ENCODE assay signal across 19 cellular contexts in the genomic region with DNA sequence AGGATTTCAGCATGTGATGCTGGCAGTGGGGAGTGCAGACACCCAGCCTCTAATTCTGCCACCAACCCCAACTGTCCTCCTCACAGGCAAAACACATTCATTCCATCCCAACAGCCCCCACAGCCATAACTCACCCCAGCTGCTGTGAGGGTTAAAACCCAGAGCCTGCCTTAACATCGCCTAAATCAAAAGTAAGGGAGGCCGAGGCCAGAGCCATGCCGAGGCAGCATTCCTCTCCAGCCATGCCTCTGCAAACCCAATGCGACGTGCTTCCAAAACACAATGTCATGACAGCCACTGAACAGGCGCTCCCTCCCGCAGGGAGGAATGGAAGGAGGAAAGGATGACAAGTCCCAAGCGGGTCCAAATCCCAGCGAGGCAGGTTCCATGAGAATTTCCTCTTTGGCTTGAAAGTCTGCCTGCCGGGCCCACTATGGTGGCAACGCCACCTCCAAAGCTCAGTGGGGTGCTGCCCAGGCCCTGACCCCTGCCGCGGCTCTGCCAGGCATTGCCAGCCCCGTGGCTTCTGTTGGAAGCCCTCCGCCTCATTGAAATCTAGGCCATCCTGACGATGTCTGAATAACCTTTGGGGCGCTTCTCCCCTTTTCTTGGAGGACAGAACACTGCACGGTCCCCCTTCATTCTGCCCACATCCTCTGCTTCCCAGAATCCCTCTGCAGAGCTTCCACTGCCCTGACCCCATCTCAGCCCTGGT.
"Had no signal": no experiment of that assay in that cellular context is flagged by ENCODE, and none has a peak within 500 bp of the region (broad histone marks: within the 10 kb centered on the region; RNA-seq: fewer than 3 reads in every experiment).

No MANE protein-coding gene starts in this region.

- H3K36me3 Mint-ChIP-seq: activated naive CD8-positive, alpha-beta T cell had no signal

- H3K4me1 ChIP-seq: gastroesophageal sphincter, heart right ventricle, prostate gland had no signal

- H3K27ac ChIP-seq: gastroesophageal sphincter, heart right ventricle, prostate gland, skin epidermis had no signal

- H3K9me3 ChIP-seq: gastroesophageal sphincter, heart right ventricle, prostate gland had no signal

- ATAC-seq: activated CD8-positive, alpha-beta T cell treated with anti-CD3 and anti-CD28 coated beads for 36 hours; activated T-cell treated with anti-CD3 and anti-CD28 coated beads, Interleukin-2, amount 50 U/mL, for 72 hours; esophagus mucosa; gastroesophageal sphincter; heart right ventricle; right cardiac atrium had no signal

- H3K4me3 ChIP-seq: gastroesophageal sphincter, heart right ventricle, lung, prostate gland, skin epidermis had no signal

- H3K4me3 Mint-ChIP-seq: activated CD4-positive, alpha-beta T cell treated with anti-CD3 and anti-CD28 coated beads, Interleukin-2, amount 10 ng/mL, durations not matched to agents 24 days and 14 days; activated CD8-positive, alpha-beta T cell treated with anti-CD3 and anti-CD28 coated beads for 36 hours; activated naive CD8-positive, alpha-beta T cell; activated T-cell treated with anti-CD3 and anti-CD28 coated beads, Interleukin-2, amount 50 U/mL, for 72 hours; nephron progenitor cell had no signal

- H3K36me3 ChIP-seq: gastroesophageal sphincter, heart right ventricle, prostate gland had no signal

- H3K9me3 Mint-ChIP-seq: activated CD4-positive, alpha-beta T cell treated with anti-CD3 and anti-CD28 coated beads, Interleukin-2, amount 10 ng/mL, durations not matched to agents 24 days and 14 days; activated CD8-positive, alpha-beta T cell treated with anti-CD3 and anti-CD28 coated beads for 36 hours; activated T-cell treated with anti-CD3 and anti-CD28 coated beads, Interleukin-2, amount 50 U/mL, for 72 hours; nephron progenitor cell had no signal

- DNase-seq: activated CD4-positive, alpha-beta T cell treated with anti-CD3 and anti-CD28 coated beads, Interleukin-2, amount 10 ng/mL, durations not matched to agents 24 days and 14 days; activated CD8-positive, alpha-beta T cell treated with anti-CD3 and anti-CD28 coated beads for 36 hours; activated gamma-delta T cell treated with Interleukin-2 at 50 U/mL for 16 hours; activated T-cell treated with anti-CD3 and anti-CD28 coated beads, Interleukin-2, amount 50 U/mL, for 72 hours; cerebellar nuclear complex; effector CD8-positive, alpha-beta T cell; heart right ventricle; nephron progenitor cell; stimulated activated CD4-positive, alpha-beta T cell treated with anti-CD3 and anti-CD28 coated beads, Interleukin-15, amount 100 ng/mL, for 24 hours; stimulated activated CD4-positive, alpha-beta T cell treated with anti-CD3 and anti-CD28 coated beads, Interleukin-4, amount 100 ng/mL, for 1 hour; T-helper 1 cell; T-helper 9 cell had no signal

- H3K4me1 Mint-ChIP-seq: activated CD4-positive, alpha-beta T cell treated with anti-CD3 and anti-CD28 coated beads, Interleukin-2, amount 10 ng/mL, durations not matched to agents 24 days and 14 days had no signal

- H3K27ac Mint-ChIP-seq: activated CD4-positive, alpha-beta T cell treated with anti-CD3 and anti-CD28 coated beads, Interleukin-2, amount 10 ng/mL, durations not matched to agents 24 days and 14 days; activated CD8-positive, alpha-beta T cell treated with anti-CD3 and anti-CD28 coated beads for 36 hours; activated naive CD8-positive, alpha-beta T cell; activated T-cell treated with anti-CD3 and anti-CD28 coated beads, Interleukin-2, amount 50 U/mL, for 72 hours; nephron progenitor cell had no signal
